5 cellular contexts compared by ENCODE assay signal in genomic region chr3:131194816-131195215, GRCh38.
"Had no signal": no experiment of that assay in that cellular context is flagged by ENCODE, and none has a peak within 500 bp of the region (broad histone marks: within the 10 kb centered on the region; RNA-seq: fewer than 3 reads in every experiment).

No MANE protein-coding gene starts in this region.

- H3K36me3 Mint-ChIP-seq: IgD-negative memory B cell had no signal

- H3K4me1 Mint-ChIP-seq: IgD-negative memory B cell had no signal

- DNase-seq: IMR-90, KBM-7 had no signal

- H3K27ac ChIP-seq: HL-60 had no signal

- H3K27ac Mint-ChIP-seq: IgD-negative memory B cell had no signal

- H3K4me3 ChIP-seq: K562 had no signal

- H3K4me3 Mint-ChIP-seq: IgD-negative memory B cell had no signal
